ENCODE assay signal across 8 cellular contexts in the genomic region with DNA sequence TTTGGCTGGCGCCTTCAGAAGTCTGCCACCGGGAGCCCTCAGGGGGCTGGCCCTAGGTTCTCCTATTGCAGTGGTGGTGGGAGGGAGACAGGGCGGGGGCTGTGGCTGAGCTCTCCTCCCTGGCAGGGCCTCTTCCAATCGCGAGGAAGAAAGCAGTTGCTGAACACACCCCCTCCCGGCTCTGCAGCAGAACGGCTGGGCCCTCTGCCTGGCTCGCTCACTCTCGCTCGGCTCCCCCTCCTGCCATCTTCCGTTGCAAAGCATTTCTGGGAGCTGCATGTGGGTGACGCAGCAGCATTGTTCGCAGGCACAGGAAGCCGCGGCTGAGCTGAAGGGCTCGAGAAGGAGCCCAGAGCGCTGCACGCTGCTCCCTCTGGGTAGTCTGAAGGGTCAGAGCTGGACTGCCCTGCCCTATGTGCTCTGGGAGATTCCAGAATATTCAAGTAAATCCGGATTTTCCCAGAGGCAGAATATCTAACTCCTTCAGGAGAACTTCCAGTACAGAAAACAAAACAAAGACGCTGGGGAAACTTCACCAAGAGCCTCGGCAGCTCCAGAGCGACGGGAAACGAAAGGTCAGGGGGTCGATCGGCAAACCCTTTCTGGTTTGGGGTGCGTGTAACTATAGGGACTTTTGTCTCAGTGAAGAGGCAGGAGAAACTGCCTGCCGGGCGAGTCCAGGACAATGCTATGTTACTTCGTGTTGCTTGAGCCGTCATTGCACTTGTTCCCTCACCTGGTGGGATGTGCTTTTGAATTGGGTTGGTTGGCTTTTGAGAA. TPM values are rescaled to one million over a fixed set of nuclear protein-coding genes. Genes with fewer than 3 reads are reported as not detected.
DNase-seq lines count a peak whose midpoint lies in the region; TF ChIP-seq lines count a peak whose summit lies in the region.

No MANE protein-coding gene starts in this region.

- H3K27ac Mint-ChIP-seq in H9 (peak overlapping the region; percentile 99), nephron progenitor cell (peak overlapping the region; percentile 100)
- peak overlapping the region; percentile 100 for H3K27ac Mint-ChIP-seq in stimulated activated naive CD8-positive, alpha-beta T cell treated with anti-CD3 and anti-CD28 coated beads, Interleukin-15, Interleukin-2, amounts not matched to agents 100 ng/mL and 50 ng/mL, for 24 hours

- H3K36me3 ChIP-seq in ES-I3 (ENCODE audit: insufficient read depth, low read length) = peaks cover 10% of the 10 kb centered on the region
- peaks cover 44% of the 10 kb centered on the region for H3K36me3 ChIP-seq in MG63

- no peak overlapping the region for H2BK15ac ChIP-seq in H9 (ENCODE audit: low read depth, low read length)

- H3K56ac ChIP-seq in H9 (ENCODE audit: insufficient read length, low read depth, low read length) = peak overlapping the region; percentile 82

- H3K4ac ChIP-seq in H9 (ENCODE audit: low read depth, low read length) = peak overlapping the region; percentile 68

- peak; percentile 100 for DNase-seq in H9
- DNase-seq in MG63 = peak; percentile 99
- DNase-seq in SHP77 (lab: John Stamatoyannopoulos, UW) = peak; percentile 99
- DNase-seq in activated gamma-delta T cell (lab: John Stamatoyannopoulos, UW) = peak; percentile 81
- DNase-seq in fibroblast of the conjunctiva (ENCODE audit: low read depth) = peak; percentile 98
- DNase-seq in nephron progenitor cell = peak; percentile 93

- no peaks in the 10 kb centered on the region for H3K9me3 ChIP-seq in ES-I3 (ENCODE audit: control insufficient read depth, insufficient read depth, low read length)
- H3K9me3 ChIP-seq in H9 (ENCODE audit: control insufficient read depth, low read depth, low read length) = no peaks in the 10 kb centered on the region
- H3K9me3 ChIP-seq in MG63 = no peaks in the 10 kb centered on the region

- H3K18ac ChIP-seq in H9 (ENCODE audit: insufficient read length, low read depth, low read length) = peak overlapping the region; percentile 90

- H2BK5ac ChIP-seq in H9 (ENCODE audit: insufficient read length, low read length) = peak overlapping the region; percentile 89

- H3T11ph ChIP-seq in H9 (ENCODE audit: low read length) = no peak overlapping the region

- H3K79me1 ChIP-seq in H9 (ENCODE audit: insufficient read depth, low read depth, low read length, poor library complexity, severe bottlenecking) = peaks cover 6% of the 10 kb centered on the region

- H3K4me3 ChIP-seq in MG63 = peak overlapping the region; percentile 77

- peaks cover 19% of the 10 kb centered on the region for H3K23me2 ChIP-seq in H9 (ENCODE audit: insufficient read length, low read depth, low read length, poor library complexity, severe bottlenecking)

- H3K27me3 Mint-ChIP-seq in H9 (ENCODE audit: low read depth) = no peaks in the 10 kb centered on the region
- no peaks in the 10 kb centered on the region for H3K27me3 Mint-ChIP-seq in nephron progenitor cell (ENCODE audit: low read depth, poor library complexity)
- no peaks in the 10 kb centered on the region for H3K27me3 Mint-ChIP-seq in stimulated activated naive CD8-positive, alpha-beta T cell treated with anti-CD3 and anti-CD28 coated beads, Interleukin-15, Interleukin-2, amounts not matched to agents 100 ng/mL and 50 ng/mL, for 24 hours

- no peaks in the 10 kb centered on the region for H4K20me1 ChIP-seq in H9 (ENCODE audit: control insufficient read depth, insufficient read depth, insufficient read length)

- H3K79me2 ChIP-seq in H9 (ENCODE audit: insufficient read depth, low read length) = peaks cover 21% of the 10 kb centered on the region; the same call in 1 of the 2 replicates

- peak overlapping the region; percentile 43 for H2AK5ac ChIP-seq in H9 (ENCODE audit: insufficient read length, low read length)

- no peak overlapping the region for H4K91ac ChIP-seq in H9 (ENCODE audit: insufficient read length, low read depth, low read length)

- H3K4me2 ChIP-seq in H9 (ENCODE audit: insufficient read depth, insufficient read length, low read length) = peak overlapping the region; percentile 98

- no peak overlapping the region for H2AFZ ChIP-seq in H9 (ENCODE audit: low read length)

- H3K9ac ChIP-seq in ES-I3 (ENCODE audit: low read depth, low read length) (peak overlapping the region; percentile 87), H9 (ENCODE audit: extremely low read depth, insufficient read length, low read length) (peak overlapping the region; percentile 95)

- TF ChIP-seq CTCF in H9 (conservative IDR thresholded peaks at IDR 0.05) (no peak), nephron progenitor cell (IDR thresholded peaks at IDR 0.05) (no peak)

- peak overlapping the region; percentile 1 for H2BK12ac ChIP-seq in H9 (ENCODE audit: insufficient read length, low read depth, low read length)

- H3K36me3 Mint-ChIP-seq in H9 (ENCODE audit: insufficient read depth in 1 of 3, low read depth in 3 of 3) (peaks cover 25 to 51% (median 29%) of the 10 kb centered on the region in 3 experiments), nephron progenitor cell (ENCODE audit: low read depth) (peaks cover 29% of the 10 kb centered on the region)
- H3K36me3 Mint-ChIP-seq in stimulated activated naive CD8-positive, alpha-beta T cell treated with anti-CD3 and anti-CD28 coated beads, Interleukin-15, Interleukin-2, amounts not matched to agents 100 ng/mL and 50 ng/mL, for 24 hours (ENCODE audit: low read depth) = peaks cover 45% of the 10 kb centered on the region

- H3K4me3 Mint-ChIP-seq in H9 = peak overlapping the region; percentile 97 to 99
- peak overlapping the region; percentile 99 for H3K4me3 Mint-ChIP-seq in nephron progenitor cell
- H3K4me3 Mint-ChIP-seq in stimulated activated naive CD8-positive, alpha-beta T cell treated with anti-CD3 and anti-CD28 coated beads, Interleukin-15, Interleukin-2, amounts not matched to agents 100 ng/mL and 50 ng/mL, for 24 hours = peak overlapping the region; percentile 99

- no peak overlapping the region for H4K8ac ChIP-seq in H9 (replicated peaks; ENCODE audit: insufficient read length, low read depth, low read length)

- H4K5ac ChIP-seq in H9 (ENCODE audit: insufficient read length, low read depth, low read length) = peak overlapping the region; percentile 81

- no peaks in the 10 kb centered on the region for H3K27me3 ChIP-seq in H9 (ENCODE audit: insufficient read depth, low read length)
- no peaks in the 10 kb centered on the region for H3K27me3 ChIP-seq in MG63

- peaks cover 36 to 37% of the 10 kb centered on the region in 2 experiments for H3K4me1 Mint-ChIP-seq in H9
- peaks cover 45% of the 10 kb centered on the region for H3K4me1 Mint-ChIP-seq in nephron progenitor cell
- H3K4me1 Mint-ChIP-seq in stimulated activated naive CD8-positive, alpha-beta T cell treated with anti-CD3 and anti-CD28 coated beads, Interleukin-15, Interleukin-2, amounts not matched to agents 100 ng/mL and 50 ng/mL, for 24 hours (ENCODE audit: low read depth) = peaks cover 50% of the 10 kb centered on the region

- H3K4me1 ChIP-seq in ES-I3 (ENCODE audit: insufficient read depth, low read length) = peaks cover 20% of the 10 kb centered on the region
- H3K4me1 ChIP-seq in H9 (ENCODE audit: insufficient read depth, low read length) = peaks cover 5% of the 10 kb centered on the region; the same call in 1 of the 2 replicates

- no CpG with 5 or more reads among the region's 31 CpGs for WGBS in H9 (ENCODE audit: extremely low coverage, insufficient read length, low lambda C conversion rate)

- H3K9me3 Mint-ChIP-seq in H9 = no peaks in the 10 kb centered on the region
- no peaks in the 10 kb centered on the region for H3K9me3 Mint-ChIP-seq in nephron progenitor cell
- H3K9me3 Mint-ChIP-seq in stimulated activated naive CD8-positive, alpha-beta T cell treated with anti-CD3 and anti-CD28 coated beads, Interleukin-15, Interleukin-2, amounts not matched to agents 100 ng/mL and 50 ng/mL, for 24 hours = no peaks in the 10 kb centered on the region

- peak overlapping the region; percentile 90 for H2BK120ac ChIP-seq in H9 (ENCODE audit: low read depth, low read length, poor library complexity, severe bottlenecking)

- no peak overlapping the region for H2BK20ac ChIP-seq in H9 (ENCODE audit: low read depth, low read length, poor library complexity, severe bottlenecking)

- H3K23ac ChIP-seq in H9 (ENCODE audit: insufficient read length, low read depth, low read length) = peak overlapping the region; percentile 1

- peak overlapping the region; percentile 88 for H3K14ac ChIP-seq in H9 (ENCODE audit: insufficient read depth, low read length)

- H3K27ac ChIP-seq in H9 (ENCODE audit: insufficient read length, low read depth, low read length) = peak overlapping the region; percentile 80

RNA-seq across cellular contexts. Expression of a gene that starts 26.3 kb away (rescaled TPM):
- 55.5 and 56.3 TPM in 2 replicates for total RNA-seq in H9 (2021)
- total RNA-seq in MG63 (2014; rRNA removed; shearing (Covaris generic); ENCODE audit: low replicate concordance) = 24.2 and 31.8 TPM in 2 replicates

RNA-seq across cellular contexts. Expression of a gene that starts 49.1 kb away (rescaled TPM):
- total RNA-seq in H9 (2021) = 40.9 and 42.1 TPM in 2 replicates
- total RNA-seq in MG63 (2014; rRNA removed; shearing (Covaris generic); ENCODE audit: low replicate concordance) = 17.2 and 25.8 TPM in 2 replicates

Comparison
In these comparisons a context has a peak if more than half of its experiments do, and no peak if none do; other contexts are left out.
1. Peak in every context shown above with its lines: DNase-seq, H3K4me3 ChIP-seq and H3K27ac ChIP-seq.